ENCODE assay signal across 11 cellular contexts in the genomic region with DNA sequence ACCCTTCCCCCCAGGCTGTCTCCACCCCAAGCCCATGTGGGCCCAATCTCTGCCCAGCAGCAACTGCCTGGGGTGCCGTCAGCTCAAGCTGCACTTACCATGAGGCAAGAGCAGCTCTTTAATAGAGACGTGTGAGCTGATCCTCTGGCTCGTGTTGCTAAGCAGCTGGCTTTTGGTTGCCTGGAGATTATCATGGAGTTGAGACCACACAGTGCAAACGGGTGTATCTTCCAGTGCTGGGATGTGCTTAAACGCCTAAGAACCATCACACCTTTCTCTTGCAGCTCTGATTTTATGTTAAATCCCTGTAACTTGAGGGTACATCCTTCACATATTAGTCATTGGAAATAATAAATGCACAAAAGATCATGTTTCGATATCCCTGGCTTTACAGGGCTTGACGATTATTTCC.
DNase-seq lines count a peak whose midpoint lies in the region; ATAC-seq and TF ChIP-seq lines count a peak whose summit lies in the region.
"Had no signal": no experiment of that assay in that cellular context is flagged by ENCODE, and none has a peak within 500 bp of the region (broad histone marks: within the 10 kb centered on the region; RNA-seq: fewer than 3 reads in every experiment).

No MANE protein-coding gene starts in this region.

- intact Hi-C loops in body of pancreas (cut with DNase I): no loop called here
- intact Hi-C loops in colonic mucosa (cut with DNase I): no loop called here

- TF ChIP-seq POLR2A in body of pancreas (IDR thresholded peaks at IDR 0.05): no peak

- H3K4me3 ChIP-seq in body of pancreas (no peak overlapping the region), parathyroid adenoma (ENCODE audit: low read depth, low read length) (no peak overlapping the region), colonic mucosa (no peak overlapping the region)

- 65 to 68% methylated on average over 7 of the region's 7 CpGs for WGBS in body of pancreas, 2 donors

- H3K4me1 ChIP-seq in body of pancreas (peaks cover 25% of the 10 kb centered on the region), parathyroid adenoma (peaks cover 22% of the 10 kb centered on the region), colonic mucosa (no peaks in the 10 kb centered on the region)

- no peak for ATAC-seq in body of pancreas
- no peak for ATAC-seq in GM21786 (IDR thresholded peaks at IDR 0.05; ENCODE audit: unreplicated experiment)
- no peak for ATAC-seq in GM21619 (IDR thresholded peaks at IDR 0.05; ENCODE audit: unreplicated experiment)

- POLR2A ChIA-PET in HEK293T (lab: Yijun Ruan, JAX): no interaction called here

- H3K4me2 ChIP-seq in parathyroid adenoma (ENCODE audit: low read length): no peak overlapping the region

- no peak overlapping the region for H3K27ac ChIP-seq in body of pancreas
- H3K27ac ChIP-seq in parathyroid adenoma: peak overlapping the region; percentile 35
- H3K27ac ChIP-seq in colonic mucosa: no peak overlapping the region
- H3K27ac ChIP-seq: epithelial cell of prostate had no signal

- peaks cover 35% of the 10 kb centered on the region for H3K79me2 ChIP-seq in parathyroid adenoma

- H3K9ac ChIP-seq in parathyroid adenoma (no peak overlapping the region), colonic mucosa (ENCODE audit: low read depth in 2 of 2, low read length in 2 of 2) (no peak overlapping the region)

- no peaks in the 10 kb centered on the region for H3K27me3 ChIP-seq in body of pancreas
- no peaks in the 10 kb centered on the region for H3K27me3 ChIP-seq in parathyroid adenoma (ENCODE audit: control insufficient read depth, insufficient read depth, low read length)
- no peaks in the 10 kb centered on the region for H3K27me3 ChIP-seq in colonic mucosa

- H3K36me3 ChIP-seq in body of pancreas (replicated peaks in 1 of 2; ENCODE audit: insufficient read depth in 1 of 2, low read depth in 2 of 2) (no peaks in the 10 kb centered on the region), parathyroid adenoma (ENCODE audit: control insufficient read depth, insufficient read depth, low read length) (no peaks in the 10 kb centered on the region), colonic mucosa (no peaks in the 10 kb centered on the region)

- CTCF ChIA-PET in HEK293T (lab: Yijun Ruan, JAX): interaction anchor here (1.1 kb wide), 1 partner anchor 8 kb away, joined by 3 read pairs; no protein-coding TSS in a partner anchor

- DNase-seq in HT-29 (ENCODE audit: low spot score) (peak; percentile 73), NCI-H2196 treated with DMSO at 0.1 percent for 48 hours (lab: John Stamatoyannopoulos, UW; ENCODE audit: unreplicated experiment) (peak; percentile 66), body of pancreas (peak in 3 of 4 donors; percentile 35 to 52 (median 51)), colonic mucosa (no peak), HEK293T (ENCODE audit: extremely low spot score) (no peak)
- DNase-seq: activated CD4-positive, alpha-beta T cell treated with anti-CD3 and anti-CD28 coated beads, Interleukin-2, amount 10 ng/mL, durations not matched to agents 24 days and 14 days; DND-41 had no signal

- H3K9me3 ChIP-seq in body of pancreas: no peaks in the 10 kb centered on the region
- no peaks in the 10 kb centered on the region for H3K9me3 ChIP-seq in parathyroid adenoma (ENCODE audit: control insufficient read depth, low read length)
- no peaks in the 10 kb centered on the region for H3K9me3 ChIP-seq in colonic mucosa

- no peak overlapping the region for H2AFZ ChIP-seq in parathyroid adenoma

- TF ChIP-seq CTCF in body of pancreas (IDR thresholded peaks at IDR 0.05) (no peak), parathyroid adenoma (IDR thresholded peaks at IDR 0.05) (no peak), colonic mucosa (IDR thresholded peaks at IDR 0.05) (no peak)

TF ChIP-seq in HEK293T, 16 proteins besides CTCF, POLR2A, EP300 and RAD21:
- TF ChIP-seq NFRKB (IDR thresholded peaks at IDR 0.05) (no peak), SUZ12 (IDR thresholded peaks at IDR 0.05) (no peak), BHLHE40 (IDR thresholded peaks at IDR 0.05; ENCODE audit: borderline replicate concordance) (no peak), HDGF (IDR thresholded peaks at IDR 0.05; ENCODE audit: borderline replicate concordance) (no peak), L3MBTL2 (conservative IDR thresholded peaks at IDR 0.05) (no peak), ELF4 (IDR thresholded peaks at IDR 0.05) (no peak), FOXK2 (IDR thresholded peaks at IDR 0.05) (no peak), ZNF384 (IDR thresholded peaks at IDR 0.05) (no peak), TARDBP (IDR thresholded peaks at IDR 0.05) (no peak)

Comparison
In these comparisons a context has a peak if more than half of its experiments do, and no peak if none do; other contexts are left out.
1. DNase-seq: peak in HT-29 (single experiment), NCI-H2196 treated with DMSO at 0.1 percent for 48 hours (single experiment) and body of pancreas (3 of 4); none in colonic mucosa (single experiment) and HEK293T (single experiment).